Comparison of ENCODE assay signal across 8 cellular contexts in genomic region chr16:88681709-88682451, GRCh38. TPM values are rescaled to one million over a fixed set of nuclear protein-coding genes. Genes with fewer than 3 reads are reported as not detected.
A peak's percentile ranks its signal among the peaks of the same experiment; 100 is the strongest.
DNase-seq lines count a peak whose midpoint lies in the region; ATAC-seq and TF ChIP-seq lines count a peak whose summit lies in the region.

No MANE protein-coding gene starts in this region.

- TF ChIP-seq CTCF in OCI-LY1 (IDR thresholded peaks at IDR 0.05; ENCODE audit: low read length) (no peak), thyroid gland (IDR thresholded peaks at IDR 0.05) (no peak), WERI-Rb-1 (IDR thresholded peaks at IDR 0.05; ENCODE audit: low read depth, low read length) (no peak)

- H3K27ac Mint-ChIP-seq in activated naive CD8-positive, alpha-beta T cell treated with anti-CD3 and anti-CD28 coated beads for 36 hours, result peak overlapping the region; percentile 94
- peak overlapping the region; percentile 77 to 84 for H3K27ac Mint-ChIP-seq in natural killer cell treated with Interleukin-12 subunit alpha and Interleukin-12 subunit beta and Interleukin-15 and Interleukin-18, amount 100 ng/mL, for 72 hours

- H3K9me2 ChIP-seq in OCI-LY1 (ENCODE audit: low read depth, low read length), result no peaks in the 10 kb centered on the region

- 0 out of 2 replicates have a peak, but pooled peaks cover 3% of the 10 kb centered on the region for H3F3A ChIP-seq in OCI-LY1 (ENCODE audit: insufficient read depth, low read length)

- no peak for TF ChIP-seq POLR2A in thyroid gland (IDR thresholded peaks at IDR 0.05)

- H3K79me2 ChIP-seq in OCI-LY1 (ENCODE audit: insufficient read depth, low read length), result no peaks in the 10 kb centered on the region

- H3K9ac ChIP-seq in OCI-LY1 (ENCODE audit: low read length), result peak overlapping the region; percentile 39; the same call in 1 of the 2 replicates

- DNase-seq in activated naive CD8-positive, alpha-beta T cell treated with anti-CD3 and anti-CD28 coated beads for 36 hours, result peak; percentile 75
- DNase-seq in natural killer cell treated with Interleukin-12 subunit alpha and Interleukin-12 subunit beta and Interleukin-15 and Interleukin-18, amount 100 ng/mL, for 72 hours (ENCODE audit: low spot score), result no peak
- DNase-seq in thyroid gland (no peak), NCI-H146 (lab: John Stamatoyannopoulos, UW) (no peak), WERI-Rb-1 (no peak)

- H3K9me3 ChIP-seq in OCI-LY1 (ENCODE audit: low read length) (no peaks in the 10 kb centered on the region), thyroid gland (no peaks in the 10 kb centered on the region), WERI-Rb-1 (ENCODE audit: severe bottlenecking) (no peaks in the 10 kb centered on the region)

- peaks cover 33% of the 10 kb centered on the region for H3K4me1 Mint-ChIP-seq in activated naive CD8-positive, alpha-beta T cell treated with anti-CD3 and anti-CD28 coated beads for 36 hours
- H3K4me1 Mint-ChIP-seq in natural killer cell treated with Interleukin-12 subunit alpha and Interleukin-12 subunit beta and Interleukin-15 and Interleukin-18, amount 100 ng/mL, for 72 hours (ENCODE audit: low read depth in 2 of 2), result peaks cover 16 to 18% of the 10 kb centered on the region in 2 donors

- H2AFZ ChIP-seq in OCI-LY1 (ENCODE audit: low read length), result no peak overlapping the region

- peak overlapping the region; percentile 60 for H3K4me2 ChIP-seq in OCI-LY1 (ENCODE audit: low read length)

- intact Hi-C loops in thyroid gland (cut with DNase I), result no loop called here

- H3K27me3 ChIP-seq in OCI-LY1 (ENCODE audit: insufficient read depth, low read length), result no peaks in the 10 kb centered on the region; the same call in 1 of the 2 replicates
- no peaks in the 10 kb centered on the region for H3K27me3 ChIP-seq in thyroid gland
- H3K27me3 ChIP-seq in WERI-Rb-1 (ENCODE audit: insufficient read depth, low read depth, severe bottlenecking), result no peaks in the 10 kb centered on the region

- ATAC-seq in GM18517 (IDR thresholded peaks at IDR 0.05; ENCODE audit: unreplicated experiment) (peak; percentile 73), HG02798 (IDR thresholded peaks at IDR 0.05; ENCODE audit: poor library complexity, unreplicated experiment) (peak; percentile 61)
- ATAC-seq in natural killer cell treated with Interleukin-12 subunit alpha and Interleukin-12 subunit beta and Interleukin-15 and Interleukin-18, amount 100 ng/mL, for 72 hours, result peak in 1 of 2 donors; percentile 63

- no peaks in the 10 kb centered on the region for H3K9me3 Mint-ChIP-seq in activated naive CD8-positive, alpha-beta T cell treated with anti-CD3 and anti-CD28 coated beads for 36 hours
- no peaks in the 10 kb centered on the region for H3K9me3 Mint-ChIP-seq in natural killer cell treated with Interleukin-12 subunit alpha and Interleukin-12 subunit beta and Interleukin-15 and Interleukin-18, amount 100 ng/mL, for 72 hours

- H3K36me3 ChIP-seq in OCI-LY1 (ENCODE audit: insufficient read depth, low read length), result no peaks in the 10 kb centered on the region
- no peaks in the 10 kb centered on the region for H3K36me3 ChIP-seq in thyroid gland
- H3K36me3 ChIP-seq in WERI-Rb-1, result no peaks in the 10 kb centered on the region

- H4K20me1 ChIP-seq in OCI-LY1 (ENCODE audit: insufficient read depth, low read length), result no peaks in the 10 kb centered on the region

- peak overlapping the region; percentile 74 for H3K27ac ChIP-seq in OCI-LY1 (ENCODE audit: low read depth, low read length, poor library complexity, severe bottlenecking)
- no peak overlapping the region for H3K27ac ChIP-seq in thyroid gland
- no peak overlapping the region for H3K27ac ChIP-seq in WERI-Rb-1

- H3K27me3 Mint-ChIP-seq in activated naive CD8-positive, alpha-beta T cell treated with anti-CD3 and anti-CD28 coated beads for 36 hours, result no peaks in the 10 kb centered on the region
- no peaks in the 10 kb centered on the region for H3K27me3 Mint-ChIP-seq in natural killer cell treated with Interleukin-12 subunit alpha and Interleukin-12 subunit beta and Interleukin-15 and Interleukin-18, amount 100 ng/mL, for 72 hours

- WGBS in thyroid gland, 2 donors, result 50 to 55% methylated on average over 12 to 14 of the region's 21 CpGs

- H3K4me1 ChIP-seq in OCI-LY1 (ENCODE audit: insufficient read depth, low read length, severe bottlenecking) (peaks cover 36% of the 10 kb centered on the region), thyroid gland (peaks cover 0 to 16% of the 10 kb centered on the region in 2 donors)

- H3K4me3 Mint-ChIP-seq in activated naive CD8-positive, alpha-beta T cell treated with anti-CD3 and anti-CD28 coated beads for 36 hours, result peak overlapping the region; percentile 62
- H3K4me3 Mint-ChIP-seq in natural killer cell treated with Interleukin-12 subunit alpha and Interleukin-12 subunit beta and Interleukin-15 and Interleukin-18, amount 100 ng/mL, for 72 hours, result peak overlapping the region; percentile 66

- H3K4me3 ChIP-seq in OCI-LY1 (ENCODE audit: low read depth, low read length, poor library complexity, severe bottlenecking), result peak overlapping the region; percentile 48
- no peak overlapping the region for H3K4me3 ChIP-seq in thyroid gland (replicated peaks in 1 of 3)
- no peak overlapping the region for H3K4me3 ChIP-seq in WERI-Rb-1 (ENCODE audit: low read depth, low read length)

- no peaks in the 10 kb centered on the region for H3K36me3 Mint-ChIP-seq in activated naive CD8-positive, alpha-beta T cell treated with anti-CD3 and anti-CD28 coated beads for 36 hours
- H3K36me3 Mint-ChIP-seq in natural killer cell treated with Interleukin-12 subunit alpha and Interleukin-12 subunit beta and Interleukin-15 and Interleukin-18, amount 100 ng/mL, for 72 hours, result no peaks in the 10 kb centered on the region

RNA-seq across cellular contexts. Expression of gene SNAI3, which starts 4.4 kb away (rescaled TPM):
- total RNA-seq in activated naive CD8-positive, alpha-beta T cell treated with anti-CD3 and anti-CD28 coated beads for 36 hours, result 1 to 10 TPM; 2.0 to 2.2 TPM
- 1 to 10 TPM in 1 of 2 donors, under 1 TPM in 1; 0.42 to 1.2 TPM for total RNA-seq in natural killer cell treated with Interleukin-12 subunit alpha and Interleukin-12 subunit beta and Interleukin-15 and Interleukin-18, amount 100 ng/mL, for 72 hours
- 1 to 10 TPM in 3 of 4 donors, under 1 TPM in 1; 0.33 to 1.3 (median 1.3) TPM for total RNA-seq in thyroid gland

RNA-seq across cellular contexts. Expression of gene MVD, which starts 19.0 kb away (rescaled TPM):
- total RNA-seq in activated naive CD8-positive, alpha-beta T cell treated with anti-CD3 and anti-CD28 coated beads for 36 hours, result 10 to 100 TPM; 53.3 to 56.6 TPM
- total RNA-seq in natural killer cell treated with Interleukin-12 subunit alpha and Interleukin-12 subunit beta and Interleukin-15 and Interleukin-18, amount 100 ng/mL, for 72 hours, result 100 to 1,000 TPM in 1 of 2 donors, 10 to 100 TPM in 1; 77.2 to 124 TPM
- total RNA-seq in thyroid gland, result 10 to 100 TPM; 20.7 to 52.5 (median 43.2) TPM

RNA-seq across cellular contexts. Expression of gene RNF166, which starts 24.3 kb away (rescaled TPM):
- total RNA-seq in activated naive CD8-positive, alpha-beta T cell treated with anti-CD3 and anti-CD28 coated beads for 36 hours, result 10 to 100 TPM; 58.7 to 59.0 TPM
- total RNA-seq in natural killer cell treated with Interleukin-12 subunit alpha and Interleukin-12 subunit beta and Interleukin-15 and Interleukin-18, amount 100 ng/mL, for 72 hours, result 10 to 100 TPM; 29.1 to 49.4 TPM
- 10 to 100 TPM; 12.5 to 26.8 (median 19.1) TPM for total RNA-seq in thyroid gland

RNA-seq across cellular contexts. Expression of gene CTU2, which starts 24.4 kb away (rescaled TPM):
- total RNA-seq in activated naive CD8-positive, alpha-beta T cell treated with anti-CD3 and anti-CD28 coated beads for 36 hours, result 10 to 100 TPM; 59.7 to 62.7 TPM
- total RNA-seq in natural killer cell treated with Interleukin-12 subunit alpha and Interleukin-12 subunit beta and Interleukin-15 and Interleukin-18, amount 100 ng/mL, for 72 hours, result 10 to 100 TPM; 39.0 to 80.4 TPM
- 10 to 100 TPM in 2 of 4 donors, 1 to 10 TPM in 2; 7.7 to 21.2 (median 13.6) TPM for total RNA-seq in thyroid gland

RNA-seq across cellular contexts. Expression of gene CYBA, which starts 31.0 kb away (rescaled TPM):
- total RNA-seq in activated naive CD8-positive, alpha-beta T cell treated with anti-CD3 and anti-CD28 coated beads for 36 hours, result 100 to 1,000 TPM; 197 to 204 TPM
- 100 to 1,000 TPM; 268 to 386 TPM for total RNA-seq in natural killer cell treated with Interleukin-12 subunit alpha and Interleukin-12 subunit beta and Interleukin-15 and Interleukin-18, amount 100 ng/mL, for 72 hours
- total RNA-seq in thyroid gland, result 100 to 1,000 TPM; 199 to 475 (median 339) TPM
